Comparison of ENCODE assay signal across 8 cellular contexts in the genomic region with DNA sequence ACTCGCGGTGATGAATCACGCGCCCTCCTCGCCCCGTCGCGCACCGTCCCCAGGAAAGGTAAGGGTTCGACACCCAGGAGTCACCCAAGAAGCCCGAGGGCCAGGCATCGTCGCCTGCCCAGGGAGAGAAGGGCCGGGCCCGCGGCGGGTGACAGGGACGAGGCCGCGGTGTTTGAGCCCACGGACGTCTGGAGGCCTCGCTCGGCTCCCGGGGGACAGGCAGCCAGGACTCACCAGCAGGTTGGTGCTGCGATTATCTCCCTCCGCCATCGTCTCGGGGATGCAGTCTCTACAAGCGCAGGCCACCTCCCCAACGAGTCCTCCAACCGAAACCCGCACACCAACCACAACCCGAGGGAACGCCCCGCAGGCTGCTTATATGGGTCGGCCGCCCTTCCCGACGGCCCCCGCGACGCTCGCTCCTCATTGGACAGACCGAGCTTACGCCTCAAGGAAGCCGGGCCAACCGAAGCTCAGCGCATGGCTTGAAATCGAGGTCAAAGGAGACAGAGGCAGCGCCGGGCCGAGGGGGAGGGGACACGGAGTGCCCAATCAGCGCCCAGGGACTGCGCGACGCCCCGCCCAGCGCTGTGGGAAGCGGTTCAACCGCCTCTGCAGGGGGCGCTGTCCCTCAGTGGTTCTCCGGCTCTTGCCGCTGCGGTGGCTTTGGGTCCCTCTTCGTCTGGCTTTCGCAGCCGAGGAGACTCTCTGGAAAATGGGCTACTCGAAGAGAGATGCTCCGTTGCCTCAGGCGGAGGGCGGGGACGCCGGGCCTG. TPM values are rescaled to one million over a fixed set of nuclear protein-coding genes. Genes with fewer than 3 reads are reported as not detected.
DNase-seq lines count a peak whose midpoint lies in the region; ATAC-seq and TF ChIP-seq lines count a peak whose summit lies in the region.

Gene ARL6IP1, minus strand, starts transcription at position 353 of the 776 bp plus-strand sequence. Its CDS starts 83 bp downstream, at position 270.

- DNase-seq in D341Med (ENCODE audit: low spot score) (peak; percentile 95), endothelial cell (ENCODE audit: low spot score) (peak; percentile 99), midbrain (lab: John Stamatoyannopoulos, UW) (peak; percentile 100)
- peak; percentile 98 for DNase-seq in activated CD8-positive, alpha-beta memory T cell treated with anti-CD3 and anti-CD28 coated beads, Interleukin-2, amount 50 U/mL, for 48 hours
- peak; percentile 98 for DNase-seq in stimulated activated CD8-positive, alpha-beta memory T cell treated with anti-CD3 and anti-CD28 coated beads, Interleukin-2, amount 100 ng/mL, for 48 hours (ENCODE audit: low read depth in 2 of 2)

- H3F3A ChIP-seq in OCI-LY1 (ENCODE audit: insufficient read depth, low read length): 0 out of 2 replicates have a peak, but pooled peaks cover 6% of the 10 kb centered on the region

- H3K27me3 Mint-ChIP-seq in endothelial cell (ENCODE audit: unreplicated experiment): peaks cover 5% of the 10 kb centered on the region

- no peaks in the 10 kb centered on the region for H3K9me3 ChIP-seq in HUES64 (ENCODE audit: insufficient read depth, low read depth, low read length)
- H3K9me3 ChIP-seq in OCI-LY1 (ENCODE audit: low read length): no peaks in the 10 kb centered on the region

- peak within 1 kb of the TSS; percentile 93 for H3K27ac Mint-ChIP-seq in endothelial cell (ENCODE audit: unreplicated experiment)

- H3K9ac ChIP-seq in HUES64 (ENCODE audit: low read depth, low read length) (peak within 1 kb of the TSS; percentile 92), OCI-LY1 (ENCODE audit: low read length) (peak within 1 kb of the TSS; percentile 97)

- peak within 1 kb of the TSS; percentile 97 for H3K4me3 Mint-ChIP-seq in endothelial cell (ENCODE audit: unreplicated experiment)

- H3K9me3 Mint-ChIP-seq in endothelial cell (ENCODE audit: unreplicated experiment): no peaks in the 10 kb centered on the region

- H2AFZ ChIP-seq in OCI-LY1 (ENCODE audit: low read length): no peak within 1 kb of the TSS

- H3K4me2 ChIP-seq in OCI-LY1 (ENCODE audit: low read length): peak within 1 kb of the TSS; percentile 98

- peak within 1 kb of the TSS; percentile 91 for H3K4me3 ChIP-seq in HUES64 (ENCODE audit: low read length)
- H3K4me3 ChIP-seq in OCI-LY1 (ENCODE audit: low read depth, low read length, poor library complexity, severe bottlenecking): peak within 1 kb of the TSS; percentile 96

- H3K4me1 Mint-ChIP-seq in endothelial cell (ENCODE audit: unreplicated experiment): peaks cover 19% of the 10 kb centered on the region

- H3K27ac ChIP-seq in HUES64 (ENCODE audit: low read depth, low read length) (peak within 1 kb of the TSS; percentile 94), OCI-LY1 (ENCODE audit: low read depth, low read length, poor library complexity, severe bottlenecking) (peak within 1 kb of the TSS; percentile 81)

- WGBS in HUES64: under 1% methylated on average over 75 of the region's 75 CpGs

- peaks cover 30% of the 10 kb centered on the region for H3K36me3 ChIP-seq in HUES64 (ENCODE audit: insufficient read depth, low read length)
- H3K36me3 ChIP-seq in OCI-LY1 (ENCODE audit: insufficient read depth, low read length): peaks cover 57% of the 10 kb centered on the region

- peak; percentile 79 for TF ChIP-seq CTCF in OCI-LY1 (IDR thresholded peaks at IDR 0.05; ENCODE audit: low read length)
- peak; percentile 89 for TF ChIP-seq CTCF in endothelial cell (IDR thresholded peaks at IDR 0.05; ENCODE audit: unreplicated experiment)

- no peaks in the 10 kb centered on the region for H3K9me2 ChIP-seq in OCI-LY1 (ENCODE audit: low read depth, low read length)

- ATAC-seq in GM21423 (IDR thresholded peaks at IDR 0.05; ENCODE audit: unreplicated experiment): peak; percentile 93

- H4K20me1 ChIP-seq in OCI-LY1 (ENCODE audit: insufficient read depth, low read length): no peaks in the 10 kb centered on the region

- H3K4me1 ChIP-seq in HUES64 (ENCODE audit: insufficient read depth, low read length) (peaks cover 48% of the 10 kb centered on the region), OCI-LY1 (ENCODE audit: insufficient read depth, low read length, severe bottlenecking) (peaks cover 62% of the 10 kb centered on the region)

- peaks cover 10% of the 10 kb centered on the region for H3K36me3 Mint-ChIP-seq in endothelial cell (ENCODE audit: low read depth, unreplicated experiment)

- H3K79me2 ChIP-seq in OCI-LY1 (ENCODE audit: insufficient read depth, low read length): peaks cover 40% of the 10 kb centered on the region

- no peaks in the 10 kb centered on the region for H3K27me3 ChIP-seq in HUES64 (ENCODE audit: insufficient read depth, low read length)
- H3K27me3 ChIP-seq in OCI-LY1 (ENCODE audit: insufficient read depth, low read length): no peaks in the 10 kb centered on the region

RNA-seq across cellular contexts. Expression of gene ARL6IP1, which starts in this region (rescaled TPM):
- polyA plus RNA-seq in HUES64 (2013, experiment 1 of 2): 172 TPM
- 178 TPM for polyA plus RNA-seq in HUES64 (2013, experiment 2 of 2)
- total RNA-seq in endothelial cell (ENCODE audit: unreplicated experiment): 147 TPM

Comparison
In these comparisons a context has a peak if more than half of its experiments do, and no peak if none do; other contexts are left out.
1. Peak in every context shown above with its lines: DNase-seq, ATAC-seq, H3K4me3 ChIP-seq and H3K27ac ChIP-seq.